In genomic region chr1:165481820-165482532, GRCh38 we compare ENCODE assay signal across 10 cellular contexts. TPM values are rescaled to one million over a fixed set of nuclear protein-coding genes. Genes with fewer than 3 reads are reported as not detected.
DNase-seq lines count a peak whose midpoint lies in the region; ATAC-seq, FAIRE-seq and TF ChIP-seq lines count a peak whose summit lies in the region.
"Had no signal": no experiment of that assay in that cellular context is flagged by ENCODE, and none has a peak within 500 bp of the region (broad histone marks: within the 10 kb centered on the region; RNA-seq: fewer than 3 reads in every experiment).

No MANE protein-coding gene starts in this region.

- no peaks in the 10 kb centered on the region for H3K9me2 ChIP-seq in HCT116 (ENCODE audit: insufficient read depth)

- no peak for TF ChIP-seq POLR2A in HCT116 (IDR thresholded peaks at IDR 0.05; ENCODE audit: borderline replicate concordance, extremely low read depth, insufficient read depth, insufficient read length)

- no peak overlapping the region for H3K27ac Mint-ChIP-seq in activated T-cell treated with anti-CD3 and anti-CD28 coated beads, Interleukin-2, amount 50 U/mL, for 72 hours
- H3K27ac Mint-ChIP-seq: neural progenitor cell had no signal

- H3K9me1 ChIP-seq in keratinocyte (ENCODE audit: control insufficient read depth, extremely low read depth, insufficient read depth, low read length): no peaks in the 10 kb centered on the region

- no peak overlapping the region for H3K27ac ChIP-seq in A673 (ENCODE audit: low read depth, low read length, poor library complexity, severe bottlenecking)
- H3K27ac ChIP-seq in HCT116 (ENCODE audit: low read depth, low read length): no peak overlapping the region
- H3K27ac ChIP-seq in keratinocyte (ENCODE audit: control insufficient read depth, insufficient read depth, low read length): no peak overlapping the region
- H3K27ac ChIP-seq: neural progenitor cell had no signal

- H3K9me3 ChIP-seq in A673 (ENCODE audit: low read depth, low read length, poor library complexity, severe bottlenecking): no peaks in the 10 kb centered on the region
- no peaks in the 10 kb centered on the region for H3K9me3 ChIP-seq in HCT116 (ENCODE audit: control insufficient read depth in 1 of 2, insufficient read depth in 1 of 2, low read depth in 1 of 2, low read length in 2 of 2)
- H3K9me3 ChIP-seq in keratinocyte (ENCODE audit: control insufficient read depth, low read depth, low read length): no peaks in the 10 kb centered on the region

- BruUV-seq in A673 (replicated peaks; lab: Mats Ljungman, UMichigan): no TSS peak
- BruUV-seq in HCT116 (replicated peaks; lab: Mats Ljungman, UMichigan): no TSS peak

- CTCF ChIA-PET in A673 (lab: Charles Lee): no interaction called here
- CTCF ChIA-PET in HCT116 (lab: Charles Lee): no interaction called here

- H3K9ac ChIP-seq in HCT116 (ENCODE audit: low read length): no peak overlapping the region
- no peak overlapping the region for H3K9ac ChIP-seq in keratinocyte (ENCODE audit: control insufficient read depth, extremely low read depth, insufficient read depth, low read length)
- H3K9ac ChIP-seq: neural progenitor cell had no signal

- no peak overlapping the region for H3K4me3 ChIP-seq in A673 (ENCODE audit: low read depth, low read length, poor library complexity, severe bottlenecking)
- no peak overlapping the region for H3K4me3 ChIP-seq in HCT116 (replicated peaks in 1 of 2; ENCODE audit: low read depth in 1 of 2, low read length in 2 of 2)
- H3K4me3 ChIP-seq in keratinocyte (ENCODE audit: control insufficient read depth in 2 of 3, extremely low read depth in 1 of 3, insufficient read depth in 2 of 3, low read depth in 1 of 3, low read length in 3 of 3): no peak overlapping the region
- H3K4me3 ChIP-seq: neural progenitor cell had no signal

- H3K27me3 ChIP-seq in A673 (replicated peaks; ENCODE audit: insufficient read depth, low read depth, low read length, poor library complexity) (no peaks in the 10 kb centered on the region), HCT116 (ENCODE audit: insufficient read depth, low read length) (peaks cover 12% of the 10 kb centered on the region), keratinocyte (ENCODE audit: control insufficient read depth, extremely low read depth, insufficient read depth, low read length) (peaks cover 52% of the 10 kb centered on the region)
- H3K27me3 ChIP-seq: neural progenitor cell had no signal

- no peak for TF ChIP-seq RAD21 in HCT116 (IDR thresholded peaks at IDR 0.05; ENCODE audit: low read depth)

- no peaks in the 10 kb centered on the region for H3K9me3 Mint-ChIP-seq in activated T-cell treated with anti-CD3 and anti-CD28 coated beads, Interleukin-2, amount 50 U/mL, for 72 hours

- intact Hi-C loops in A673 (cut with micrococcal nuclease; ENCODE audit: unreplicated experiment): no loop called here
- intact Hi-C loops in HCT116 (cut with micrococcal nuclease): no loop called here

- peaks cover 39% of the 10 kb centered on the region for H3K27me3 Mint-ChIP-seq in activated T-cell treated with anti-CD3 and anti-CD28 coated beads, Interleukin-2, amount 50 U/mL, for 72 hours (ENCODE audit: low read depth)

- no peak overlapping the region for H3K4me3 Mint-ChIP-seq in activated T-cell treated with anti-CD3 and anti-CD28 coated beads, Interleukin-2, amount 50 U/mL, for 72 hours
- H3K4me3 Mint-ChIP-seq: neural progenitor cell had no signal

- no peaks in the 10 kb centered on the region for H3K4me1 ChIP-seq in A673 (ENCODE audit: insufficient read depth, low read length, poor library complexity, severe bottlenecking)
- H3K4me1 ChIP-seq in HCT116 (ENCODE audit: control insufficient read depth in 1 of 2, insufficient read depth in 2 of 2, low read length in 2 of 2): peaks cover 0 to 5% of the 10 kb centered on the region in 2 experiments; a peak in 2 of 4 replicates
- H3K4me1 ChIP-seq in keratinocyte (ENCODE audit: control insufficient read depth, extremely low read depth, insufficient read depth, low read length): peaks cover 4% of the 10 kb centered on the region
- H3K4me1 ChIP-seq: neural progenitor cell had no signal

- no peaks in the 10 kb centered on the region for H3K36me3 Mint-ChIP-seq in activated T-cell treated with anti-CD3 and anti-CD28 coated beads, Interleukin-2, amount 50 U/mL, for 72 hours (ENCODE audit: insufficient read depth in 2 of 2)
- H3K36me3 Mint-ChIP-seq: neural progenitor cell had no signal

- TF ChIP-seq CTCF in A673 (conservative IDR thresholded peaks at IDR 0.05; ENCODE audit: low read depth, low read length): no peak
- no peak for TF ChIP-seq CTCF in HCT116 (IDR thresholded peaks at IDR 0.05 in 2 of 3, conservative IDR thresholded peaks at IDR 0.05 in 1 of 3; ENCODE audit: borderline replicate concordance in 1 of 3, insufficient read depth in 1 of 3, low read depth in 2 of 3, low read length in 2 of 3)
- no peak for TF ChIP-seq CTCF in keratinocyte (optimal IDR thresholded peaks at IDR 0.05 in 1 of 3, IDR thresholded peaks at IDR 0.05 in 1 of 3, conservative IDR thresholded peaks at IDR 0.05 in 1 of 3; ENCODE audit: extremely low read depth in 1 of 3, insufficient read depth in 2 of 3, low read length in 3 of 3)

- RAD21 ChIA-PET in HCT116 (lab: Charles Lee; ENCODE audit: low non-redundant PET in 1 of 2, low total read pairs in 2 of 2, uncharacterized antibody in 2 of 2, unreplicated experiment in 2 of 2): no interaction called here

- H4K20me1 ChIP-seq in HCT116 (ENCODE audit: insufficient read depth) (no peaks in the 10 kb centered on the region), keratinocyte (ENCODE audit: control insufficient read depth, extremely low read depth, insufficient read depth, low read length) (peaks cover 2% of the 10 kb centered on the region)

- peak; percentile 96 for FAIRE-seq in keratinocyte (lab: Jason Lieb, UNC)

- peak; percentile 63 for DNase-seq in A673 (ENCODE audit: low spot score)
- peak; percentile 28 for DNase-seq in HCT116 (ENCODE audit: low read depth, low spot score)
- peak; percentile 3 to 4 for DNase-seq in activated T-cell treated with anti-CD3 and anti-CD28 coated beads, Interleukin-2, amount 50 U/mL, for 72 hours
- DNase-seq in keratinocyte (ENCODE audit: low read depth, low spot score): peak; percentile 92
- no peak for DNase-seq in mesenteric fat pad (ENCODE audit: low spot score)
- no peak for DNase-seq in NK-92 (lab: John Stamatoyannopoulos, UW; ENCODE audit: unreplicated experiment)
- no peak for DNase-seq in NCI-H2171 treated with DMSO at 0.1 percent for 48 hours (lab: John Stamatoyannopoulos, UW)
- DNase-seq: Karpas-422 had no signal

- H2AFZ ChIP-seq in HCT116 (ENCODE audit: low read depth, low read length, poor library complexity, severe bottlenecking) (no peak overlapping the region), keratinocyte (ENCODE audit: control insufficient read depth, low read length) (no peak overlapping the region)
- H2AFZ ChIP-seq: neural progenitor cell had no signal

- H3K79me2 ChIP-seq in HCT116 (ENCODE audit: insufficient read depth, low read length) (no peaks in the 10 kb centered on the region), keratinocyte (ENCODE audit: control insufficient read depth, insufficient read depth, low read length) (no peaks in the 10 kb centered on the region)

- ATAC-seq in HCT116: peak; percentile 87
- ATAC-seq in activated T-cell treated with anti-CD3 and anti-CD28 coated beads, Interleukin-2, amount 50 U/mL, for 72 hours (replicated peaks in 1 of 2): peak in 1 of 2 donors; percentile 36
- no peak for ATAC-seq in HG03571 (IDR thresholded peaks at IDR 0.05; ENCODE audit: unreplicated experiment)

- POLR2A ChIA-PET in A673 (lab: Charles Lee; ENCODE audit: low non-redundant PET): no interaction called here
- POLR2A ChIA-PET in HCT116 (lab: Charles Lee): no interaction called here

- peaks cover 17% of the 10 kb centered on the region for H3K4me1 Mint-ChIP-seq in activated T-cell treated with anti-CD3 and anti-CD28 coated beads, Interleukin-2, amount 50 U/mL, for 72 hours (ENCODE audit: low read depth)

- H3K4me2 ChIP-seq in HCT116 (ENCODE audit: low read length): peak overlapping the region; percentile 27; the same call in 1 of the 2 replicates
- no peak overlapping the region for H3K4me2 ChIP-seq in keratinocyte (ENCODE audit: control insufficient read depth, extremely low read depth, insufficient read depth, low read depth, low read length)
- H3K4me2 ChIP-seq: neural progenitor cell had no signal

- dilution Hi-C loops in keratinocyte (cut with MboI; ENCODE audit: extremely low pct_ligation_motif_present, low sequenced_read_pairs): no loop called here

- H3K36me3 ChIP-seq in A673 (ENCODE audit: insufficient read depth, low read length, poor library complexity, severe bottlenecking) (no peaks in the 10 kb centered on the region), HCT116 (ENCODE audit: control insufficient read depth in 1 of 2, insufficient read depth in 2 of 2, low read length in 2 of 2) (no peaks in the 10 kb centered on the region), keratinocyte (ENCODE audit: control insufficient read depth in 2 of 2, extremely low read depth in 1 of 2, insufficient read depth in 2 of 2, low read length in 2 of 2) (no peaks in the 10 kb centered on the region)
- H3K36me3 ChIP-seq: neural progenitor cell had no signal

TF ChIP-seq in HCT116, 20 proteins besides CTCF, POLR2A, EP300 and RAD21 (continues in another document):
- peak; percentile 32 for TF ChIP-seq TCF7L2 (IDR thresholded peaks at IDR 0.05; ENCODE audit: borderline replicate concordance, extremely low read depth, insufficient read depth, insufficient read length)
- peak; percentile 20; the same call in 1 of the 2 replicates for TF ChIP-seq JUND (IDR thresholded peaks at IDR 0.05)
- TF ChIP-seq FOSL1 (IDR thresholded peaks at IDR 0.05; ENCODE audit: low read depth): peak; percentile 26
- 0 out of 2 replicates have a peak, but pooled peaks have one; percentile 39 for TF ChIP-seq EGR1 (IDR thresholded peaks at IDR 0.05; ENCODE audit: low read depth)
- no peak for TF ChIP-seq SP1 (IDR thresholded peaks at IDR 0.05; ENCODE audit: low read depth)

RNA-seq across cellular contexts. Expression of gene RXRG, which starts 37.0 kb away (rescaled TPM):
- total RNA-seq in A673 (2021) (not detected in 2 replicates), HCT116 (2021; ENCODE audit: unreplicated experiment) (not detected), mesenteric fat pad (1.4 TPM)
- polyA plus RNA-seq in HCT116 (2012): not detected in 2 replicates
- not detected for total RNA-seq in activated T-cell treated with anti-CD3 and anti-CD28 coated beads, Interleukin-2, amount 50 U/mL, for 72 hours
- 0.03 to 0.05 TPM in 2 of 3 replicates, not detected in the other for polyA plus RNA-seq in keratinocyte
- polyA plus RNA-seq in keratinocyte (2011; ENCODE audit: low read depth): not detected
- 0.09 and 0.12 TPM in 2 replicates for polyA plus RNA-seq in keratinocyte (2011; cell fraction: cytosol; rRNA removed)
- 0.07 and 0.17 TPM in 2 replicates for polyA plus RNA-seq in keratinocyte (2011; cell fraction: nucleus; rRNA removed)
- not detected in 2 replicates for polyA plus RNA-seq in keratinocyte (2012; ENCODE audit: low replicate concordance)
- polyA minus RNA-seq in keratinocyte: 0.23 TPM in 1 of 3 replicates, not detected in the others
- polyA minus RNA-seq in keratinocyte (2011; cell fraction: cytosol; rRNA and poly(A)+ RNA removed): not detected
- polyA minus RNA-seq in keratinocyte (2011; cell fraction: nucleus; rRNA and poly(A)+ RNA removed): not detected in 2 replicates

Comparison
In these comparisons a context has a peak if more than half of its experiments do, and no peak if none do; other contexts are left out.
1. DNase-seq: peak in A673 (single experiment), HCT116 (single experiment), activated T-cell treated with anti-CD3 and anti-CD28 coated beads, Interleukin-2, amount 50 U/mL, for 72 hours (2 of 2) and keratinocyte (single experiment); none in mesenteric fat pad (single experiment), NK-92 (single experiment) and NCI-H2171 treated with DMSO at 0.1 percent for 48 hours (single experiment).